Comparison of ENCODE assay signal across 9 cellular contexts in genomic region chr10:19930936-19931859, GRCh38.
DNase-seq lines count a peak whose midpoint lies in the region; ATAC-seq, FAIRE-seq and TF ChIP-seq lines count a peak whose summit lies in the region.
"Had no signal": no experiment of that assay in that cellular context is flagged by ENCODE, and none has a peak within 500 bp of the region (broad histone marks: within the 10 kb centered on the region; RNA-seq: fewer than 3 reads in every experiment).

No MANE protein-coding gene starts in this region.

- peaks cover 37 to 52% of the 10 kb centered on the region in 2 donors for H3K4me1 ChIP-seq in thoracic aorta (ENCODE audit: control insufficient read depth in 1 of 2, low read depth in 2 of 2)

- no peak overlapping the region for H3K4me3 ChIP-seq in brain microvascular endothelial cell (ENCODE audit: low read depth, low read length)
- H3K4me3 ChIP-seq in thoracic aorta, result peak overlapping the region; percentile 13

- no peak overlapping the region for H3K27ac ChIP-seq in brain microvascular endothelial cell
- H3K27ac ChIP-seq in thoracic aorta, result peak overlapping the region; percentile 57 to 76

- ATAC-seq in thoracic aorta (ENCODE audit: insufficient number of reproducible peaks, low FRiP score, low read depth), result no peak
- ATAC-seq in HG02938 (IDR thresholded peaks at IDR 0.05; ENCODE audit: unreplicated experiment), result no peak

- H3K27me3 ChIP-seq in brain microvascular endothelial cell (replicated peaks) (no peaks in the 10 kb centered on the region), thoracic aorta (replicated peaks; ENCODE audit: insufficient read depth) (no peaks in the 10 kb centered on the region)

- no peak for TF ChIP-seq CTCF in brain microvascular endothelial cell (IDR thresholded peaks at IDR 0.05; ENCODE audit: low read depth, low read length, missing control alignments)
- no peak for TF ChIP-seq CTCF in thoracic aorta (IDR thresholded peaks at IDR 0.05)

- H3K36me3 ChIP-seq in brain microvascular endothelial cell (replicated peaks) (no peaks in the 10 kb centered on the region), thoracic aorta (no peaks in the 10 kb centered on the region)

- peak; percentile 5 for DNase-seq in NCI-H1105 (lab: John Stamatoyannopoulos, UW)
- DNase-seq in brain microvascular endothelial cell, result peak; percentile 56
- DNase-seq in kidney glomerular epithelial cell (lab: John Stamatoyannopoulos, UW), result peak; percentile 73
- DNase-seq in thoracic aorta (ENCODE audit: low spot score), result no peak
- no peak for DNase-seq in COR-L47 (lab: John Stamatoyannopoulos, UW)
- no peak for DNase-seq in SIG-M5 (lab: John Stamatoyannopoulos, UW)
- DNase-seq in GM12891 (ENCODE audit: insufficient read length, low spot score), result no peak
- DNase-seq: activated B cell treated with CpG ODN at 0.5 μM for 24 hours had no signal

- no peak for TF ChIP-seq POLR2A in GM12891 (IDR thresholded peaks at IDR 0.05; ENCODE audit: low read depth, low read length)

- no peak for FAIRE-seq in GM12891 (lab: Jason Lieb, UNC)

- no peaks in the 10 kb centered on the region for H3K9me3 ChIP-seq in thoracic aorta

- in situ Hi-C loops in brain microvascular endothelial cell (cut with HindIII; ENCODE audit: low pct_ligation_motif_present, low sequenced_read_pairs), result no loop called here

TF ChIP-seq in GM12891, 5 proteins besides CTCF, POLR2A, EP300 and RAD21:
- TF ChIP-seq SPI1 (IDR thresholded peaks at IDR 0.05; ENCODE audit: low read depth, low read length), result no peak
- no peak for TF ChIP-seq POU2F2 (IDR thresholded peaks at IDR 0.05; ENCODE audit: low read depth, low read length)
- TF ChIP-seq POLR2AphosphoS5 (IDR thresholded peaks at IDR 0.05; ENCODE audit: low read depth, low read length), result no peak
- TF ChIP-seq TAF1 (IDR thresholded peaks at IDR 0.05; ENCODE audit: low read depth, low read length), result no peak
- TF ChIP-seq PAX5 (IDR thresholded peaks at IDR 0.05; ENCODE audit: insufficient read depth, low read length, severe bottlenecking), result no peak
TF ChIP-seq in GM12891: peak in this region for 0.

Comparison
In these comparisons a context has a peak if more than half of its experiments do, and no peak if none do; other contexts are left out.
1. DNase-seq: peak in NCI-H1105 (single experiment), brain microvascular endothelial cell (single experiment) and kidney glomerular epithelial cell (single experiment); none in thoracic aorta (single experiment), COR-L47 (single experiment), SIG-M5 (single experiment) and GM12891 (single experiment).